In the genomic region with DNA sequence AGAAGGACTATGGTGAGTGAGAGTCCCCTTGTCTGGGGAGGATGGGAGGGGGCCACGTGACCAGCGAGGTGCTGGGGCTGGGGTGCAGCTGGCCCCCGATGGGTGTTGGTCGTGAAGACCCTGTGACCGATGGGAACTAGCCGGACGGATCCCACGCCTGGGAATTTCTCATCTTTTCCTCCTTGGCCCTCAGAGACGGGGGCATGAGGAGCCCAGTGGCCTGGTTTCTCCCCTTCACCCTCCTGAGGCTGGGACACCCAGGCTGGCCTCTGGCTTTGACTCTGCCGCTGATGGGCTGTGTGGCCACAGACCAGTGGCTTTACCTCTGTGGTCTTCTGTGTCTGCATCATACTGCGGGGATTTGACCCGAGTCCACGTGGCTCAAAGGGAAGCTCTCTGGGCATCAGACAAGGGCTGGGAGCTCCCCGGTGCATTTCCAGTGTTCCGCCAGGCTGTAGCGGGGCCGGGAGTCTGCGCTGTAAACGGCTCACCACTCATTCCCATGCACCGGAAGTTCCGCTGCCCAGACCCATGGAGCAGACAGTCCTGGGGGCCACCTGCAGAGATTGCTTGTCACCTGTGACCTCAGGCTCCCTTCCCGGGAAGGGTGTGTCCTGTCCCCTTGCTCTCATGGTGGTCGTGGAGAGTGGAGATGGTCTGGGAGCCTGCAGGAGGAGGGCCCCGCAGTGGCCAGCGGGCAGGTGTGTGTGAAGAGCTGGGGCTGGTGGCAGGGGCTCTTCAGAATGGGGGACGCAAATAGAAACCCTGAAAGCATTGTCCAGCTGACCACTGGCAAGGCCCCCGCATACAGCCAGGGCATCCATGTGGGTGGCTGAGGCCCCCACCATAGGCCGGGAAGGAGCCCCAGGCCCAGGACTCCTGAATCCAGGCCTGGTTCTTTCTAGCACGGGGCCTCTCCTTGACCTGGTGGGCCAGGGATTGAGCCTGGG, we compare ENCODE assay signal across 22 cellular contexts.
"Had no signal": no experiment of that assay in that cellular context is flagged by ENCODE, and none has a peak within 500 bp of the region (broad histone marks: within the 10 kb centered on the region; RNA-seq: fewer than 3 reads in every experiment).

No MANE protein-coding gene starts in this region.

- ATAC-seq: activated T-cell treated with anti-CD3 and anti-CD28 coated beads, Interleukin-2, amount 50 U/mL, for 4 hours; lower lobe of right lung; naive thymus-derived CD8-positive, alpha-beta T cell; T-helper 17 cell; upper lobe of right lung had no signal

- H3K27me3 ChIP-seq: adrenal gland, ascending aorta, brain microvascular endothelial cell, neutrophil, upper lobe of right lung had no signal

- H3K4me3 ChIP-seq: adrenal gland, ascending aorta, lower lobe of right lung, upper lobe of right lung had no signal

- H3K27ac Mint-ChIP-seq: activated naive CD8-positive, alpha-beta T cell; activated T-helper 2 cell treated with anti-CD3 and anti-CD28 coated beads, Interferon-gamma antibody, Interleukin-2, Interleukin-4, amounts not matched to agents 10 μg/mL and 5 μg/mL and 100 μg/mL, durations not matched to agents 14 hours and 24 hours and 36 hours; naive thymus-derived CD8-positive, alpha-beta T cell; T-helper 17 cell had no signal

- H3K27ac ChIP-seq: adrenal gland, brain microvascular endothelial cell, lower lobe of right lung, neutrophil, upper lobe of right lung had no signal

- FAIRE-seq: colon, keratinocyte had no signal

- H3K4me3 Mint-ChIP-seq: activated naive CD8-positive, alpha-beta T cell; activated T-cell treated with anti-CD3 and anti-CD28 coated beads, Interleukin-2, amount 50 U/mL, for 4 hours; T-helper 17 cell had no signal

- DNase-seq: activated CD4-positive, alpha-beta T cell treated with anti-CD3 and anti-CD28 coated beads for 4 hours; activated CD4-positive, alpha-beta T cell treated with anti-CD3 and anti-CD28 coated beads, Interleukin-2, amount 50 U/mL, for 48 hours; activated CD4-positive, CD25-positive, alpha-beta regulatory T cell; activated CD8-positive, alpha-beta memory T cell treated with anti-CD3 and anti-CD28 coated beads, Interleukin-2, amount 50 U/mL, for 48 hours; activated naive CD4-positive, alpha-beta T cell; activated T-cell treated with anti-CD3 and anti-CD28 coated beads, Interleukin-2, amount 50 U/mL, for 4 hours; adrenal gland; brain microvascular endothelial cell; central memory CD4-positive, alpha-beta T cell; lower lobe of right lung; stimulated activated CD4-positive, alpha-beta T cell treated with anti-CD3 and anti-CD28 coated beads, Interleukin-4, amount 100 ng/mL, for 1 hour; stimulated activated naive CD4-positive, alpha-beta T cell; SW 1271; T-helper 17 cell; upper lobe of right lung had no signal

- H3K27me3 Mint-ChIP-seq: T-helper 17 cell had no signal

- H3K4me1 ChIP-seq: adrenal gland, lower lobe of right lung, upper lobe of right lung had no signal

- H3K9me3 ChIP-seq: adrenal gland, ascending aorta, lower lobe of right lung, neutrophil, upper lobe of right lung had no signal

- H3K36me3 ChIP-seq: adrenal gland, ascending aorta, brain microvascular endothelial cell, lower lobe of right lung, neutrophil, upper lobe of right lung had no signal
